Comparison of ENCODE assay signal across 1 cellular context in genomic region chr5:133400831-133401351, GRCh38.
TF ChIP-seq lines count a peak whose summit lies in the region.

No MANE protein-coding gene starts in this region.

TF ChIP-seq in HCT116, 20 proteins besides CTCF, POLR2A, EP300 and RAD21 (continued from another document):
- TF ChIP-seq TCF7L2 (IDR thresholded peaks at IDR 0.05; ENCODE audit: borderline replicate concordance, extremely low read depth, insufficient read depth, insufficient read length) = peak; percentile 26
